ENCODE assay signal across 12 cellular contexts in genomic region chr20:32444474-32445220, GRCh38.
DNase-seq lines count a peak whose midpoint lies in the region; ATAC-seq and TF ChIP-seq lines count a peak whose summit lies in the region.
"Had no signal": no experiment of that assay in that cellular context is flagged by ENCODE, and none has a peak within 500 bp of the region (broad histone marks: within the 10 kb centered on the region; RNA-seq: fewer than 3 reads in every experiment).

No MANE protein-coding gene starts in this region.

- ATAC-seq in naive thymus-derived CD4-positive, alpha-beta T cell, result no peak

- no peak overlapping the region for H3K4me3 Mint-ChIP-seq in activated naive CD4-positive, alpha-beta T cell treated with anti-CD3 and anti-CD28 coated beads for 36 hours
- no peak overlapping the region for H3K4me3 Mint-ChIP-seq in activated naive CD8-positive, alpha-beta T cell
- no peak overlapping the region for H3K4me3 Mint-ChIP-seq in naive thymus-derived CD4-positive, alpha-beta T cell
- H3K4me3 Mint-ChIP-seq in type B pancreatic cell, result no peak overlapping the region

- H3K36me3 ChIP-seq in naive thymus-derived CD4-positive, alpha-beta T cell (ENCODE audit: control insufficient read depth in 2 of 3, insufficient read depth in 3 of 3, low read length in 3 of 3), result peaks cover 5 to 70% (median 8%) of the 10 kb centered on the region in 3 experiments

- H3K4me3 ChIP-seq in naive thymus-derived CD4-positive, alpha-beta T cell (ENCODE audit: low read length), result no peak overlapping the region

- peak overlapping the region; percentile 54 for H3K27ac Mint-ChIP-seq in activated naive CD4-positive, alpha-beta T cell treated with anti-CD3 and anti-CD28 coated beads for 36 hours
- peak overlapping the region; percentile 83 for H3K27ac Mint-ChIP-seq in activated naive CD8-positive, alpha-beta T cell
- H3K27ac Mint-ChIP-seq in naive thymus-derived CD4-positive, alpha-beta T cell, result peak overlapping the region in 6 of 9 donors; percentile 76 to 92 (median 86)
- peak overlapping the region; percentile 71 for H3K27ac Mint-ChIP-seq in type B pancreatic cell

- POLR2A ChIA-PET in naive thymus-derived CD4-positive, alpha-beta T cell (lab: Charles Lee), result interaction anchor here (0.6 kb wide), 1 partner anchor 41 kb away, joined by 3 read pairs; no protein-coding TSS in a partner anchor

- DNase-seq in activated naive CD4-positive, alpha-beta T cell treated with anti-CD3 and anti-CD28 coated beads for 36 hours, result no peak
- DNase-seq in activated naive CD4-positive, alpha-beta T cell (lab: John Stamatoyannopoulos, UW), result no peak
- no peak for DNase-seq in naive thymus-derived CD4-positive, alpha-beta T cell
- DNase-seq in type B pancreatic cell (ENCODE audit: extremely low spot score, unreplicated experiment), result no peak
- no peak for DNase-seq in NCI-H2107 (lab: John Stamatoyannopoulos, UW)
- DNase-seq in HPDE6-E6E7 (ENCODE audit: extremely low spot score), result no peak
- DNase-seq in HuH-7.5 (ENCODE audit: low spot score), result no peak
- DNase-seq: anterior cingulate cortex, DND-41, nucleus accumbens, T-helper 9 cell had no signal

- H3K4me1 Mint-ChIP-seq in activated naive CD4-positive, alpha-beta T cell treated with anti-CD3 and anti-CD28 coated beads for 36 hours (ENCODE audit: low read depth), result peaks cover 9% of the 10 kb centered on the region
- H3K4me1 Mint-ChIP-seq in activated naive CD8-positive, alpha-beta T cell (ENCODE audit: low read depth), result peaks cover 40% of the 10 kb centered on the region
- peaks cover 14 to 60% (median 33%) of the 10 kb centered on the region in 7 donors for H3K4me1 Mint-ChIP-seq in naive thymus-derived CD4-positive, alpha-beta T cell
- H3K4me1 Mint-ChIP-seq in type B pancreatic cell (ENCODE audit: unreplicated experiment), result peaks cover 30% of the 10 kb centered on the region

- CTCF ChIA-PET in activated naive CD4-positive, alpha-beta T cell treated with anti-CD3 and anti-CD28 coated beads for 36 hours (lab: Charles Lee), result no interaction called here
- CTCF ChIA-PET in naive thymus-derived CD4-positive, alpha-beta T cell (lab: Charles Lee), result interaction anchor here (1.9 kb wide), 1 partner anchor 9 kb away, joined by 4 read pairs; no protein-coding TSS in a partner anchor

- no peaks in the 10 kb centered on the region for H3K27me3 Mint-ChIP-seq in activated naive CD4-positive, alpha-beta T cell treated with anti-CD3 and anti-CD28 coated beads for 36 hours (ENCODE audit: low read depth)
- no peaks in the 10 kb centered on the region for H3K27me3 Mint-ChIP-seq in activated naive CD8-positive, alpha-beta T cell
- no peaks in the 10 kb centered on the region for H3K27me3 Mint-ChIP-seq in naive thymus-derived CD4-positive, alpha-beta T cell
- H3K27me3 Mint-ChIP-seq in type B pancreatic cell, result no peaks in the 10 kb centered on the region

- peaks cover 0 to 5% of the 10 kb centered on the region in 2 donors for H3K4me1 ChIP-seq in naive thymus-derived CD4-positive, alpha-beta T cell (ENCODE audit: control insufficient read depth in 2 of 2, insufficient read depth in 2 of 2, low read length in 2 of 2)

- intact Hi-C loops in activated naive CD4-positive, alpha-beta T cell treated with anti-CD3 and anti-CD28 coated beads for 36 hours (cut with micrococcal nuclease), result no loop called here
- intact Hi-C loops in naive thymus-derived CD4-positive, alpha-beta T cell (cut with micrococcal nuclease), result loop anchor here in 1 of 2 donors (5.0 kb wide), 1 partner anchor 63 kb away; no protein-coding TSS in a partner anchor

- H3K9me3 Mint-ChIP-seq in activated naive CD4-positive, alpha-beta T cell treated with anti-CD3 and anti-CD28 coated beads for 36 hours, result no peaks in the 10 kb centered on the region
- no peaks in the 10 kb centered on the region for H3K9me3 Mint-ChIP-seq in activated naive CD8-positive, alpha-beta T cell (ENCODE audit: low read depth)
- peaks cover 0 to 3% (median 0%) of the 10 kb centered on the region in 11 donors for H3K9me3 Mint-ChIP-seq in naive thymus-derived CD4-positive, alpha-beta T cell
- no peaks in the 10 kb centered on the region for H3K9me3 Mint-ChIP-seq in type B pancreatic cell

- H3K27me3 ChIP-seq in naive thymus-derived CD4-positive, alpha-beta T cell (ENCODE audit: control insufficient read depth in 2 of 2, insufficient read depth in 2 of 2, low read length in 2 of 2), result no peaks in the 10 kb centered on the region

- no peaks in the 10 kb centered on the region for H3K9me3 ChIP-seq in naive thymus-derived CD4-positive, alpha-beta T cell (ENCODE audit: control insufficient read depth in 2 of 3, low read length in 3 of 3)

- peaks cover 5% of the 10 kb centered on the region for H3K36me3 Mint-ChIP-seq in activated naive CD4-positive, alpha-beta T cell treated with anti-CD3 and anti-CD28 coated beads for 36 hours (ENCODE audit: low read depth)
- no peaks in the 10 kb centered on the region for H3K36me3 Mint-ChIP-seq in activated naive CD8-positive, alpha-beta T cell
- H3K36me3 Mint-ChIP-seq in naive thymus-derived CD4-positive, alpha-beta T cell, result peaks cover 4 to 25% (median 8%) of the 10 kb centered on the region in 5 donors
- H3K36me3 Mint-ChIP-seq in type B pancreatic cell, result peaks cover 34% of the 10 kb centered on the region

- H3K27ac ChIP-seq in naive thymus-derived CD4-positive, alpha-beta T cell (ENCODE audit: low read depth, low read length), result peak overlapping the region; percentile 49

- no peak for TF ChIP-seq CTCF in type B pancreatic cell (conservative IDR thresholded peaks at IDR 0.05)
